5 cellular contexts compared by ENCODE assay signal in genomic region chr7:6724351-6724750, GRCh38. TPM values are rescaled to one million over a fixed set of nuclear protein-coding genes. Genes with fewer than 3 reads are reported as not detected.
"Had no signal": no experiment of that assay in that cellular context is flagged by ENCODE, and none has a peak within 500 bp of the region (broad histone marks: within the 10 kb centered on the region; RNA-seq: fewer than 3 reads in every experiment).

No MANE protein-coding gene starts in this region.

RNA-seq across cellular contexts. Expression of gene RSPH10B2, which starts 29.6 kb away (rescaled TPM):
- total RNA-seq: LHCN-M2, MCF 10A, Peyer's patch, Right ventricle myocardium inferior, RPMI7951 had no signal
